8 cellular contexts compared by ENCODE assay signal in the genomic region with DNA sequence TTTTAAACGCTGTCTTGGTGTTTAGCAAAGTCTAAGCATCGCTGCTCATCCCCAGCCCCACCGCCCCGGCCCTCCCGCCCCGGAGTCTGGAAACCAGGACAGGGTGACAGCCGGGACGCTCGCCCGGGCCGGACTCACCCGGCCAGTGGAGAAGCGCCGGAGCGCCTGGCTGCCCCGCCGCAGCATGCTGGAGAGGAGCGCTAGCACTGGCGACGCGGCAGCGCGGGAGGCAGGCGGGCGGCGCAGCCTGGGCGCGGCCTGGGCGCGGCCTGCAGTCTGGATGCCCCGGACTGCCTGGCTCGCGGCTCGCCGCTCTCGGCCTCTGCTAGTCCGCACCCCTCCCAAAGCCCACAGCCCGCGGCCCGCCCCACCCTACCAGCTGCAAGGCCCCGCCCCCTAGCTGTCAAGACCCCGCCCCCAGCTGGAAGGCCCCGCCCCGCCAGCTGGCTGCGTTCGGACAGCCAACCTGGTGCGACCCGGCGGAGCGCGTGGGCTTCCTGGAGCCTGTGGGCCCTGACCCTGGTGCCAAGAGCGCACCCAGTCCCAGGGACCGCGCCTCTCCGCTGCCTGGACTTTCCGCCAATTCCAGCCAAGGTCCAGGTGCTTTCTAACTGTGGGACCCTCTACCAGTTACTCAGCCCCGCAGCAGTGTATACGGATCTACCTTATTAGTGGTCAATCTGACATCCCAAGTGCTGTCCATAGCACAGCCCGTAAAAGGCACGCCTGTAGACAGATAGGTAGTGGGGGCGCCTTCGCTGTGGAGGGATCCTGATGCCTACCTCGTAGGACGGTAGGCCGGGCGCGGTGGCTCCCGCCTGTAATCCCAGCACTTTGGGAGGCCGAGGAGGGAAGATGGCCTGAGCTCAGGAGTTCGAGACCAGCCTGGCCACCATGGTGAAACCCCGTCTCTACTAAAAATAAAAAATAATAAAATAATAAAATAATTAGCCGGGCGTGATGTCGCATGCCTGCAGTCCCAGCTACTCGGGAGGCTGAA. TPM values are rescaled to one million over a fixed set of nuclear protein-coding genes. Genes with fewer than 3 reads are reported as not detected.
A peak's percentile ranks its signal among the peaks of the same experiment; 100 is the strongest.
DNase-seq lines count a peak whose midpoint lies in the region; ATAC-seq and TF ChIP-seq lines count a peak whose summit lies in the region.

TSS of gene ALDH1L2 (minus strand) at position 208 of the 1,000 bp plus-strand sequence. CDS start at position 186, 22 bp downstream.

- peak; percentile 46 for TF ChIP-seq POLR2A in GM18505 (IDR thresholded peaks at IDR 0.05; ENCODE audit: borderline replicate concordance, extremely low read depth, insufficient read depth, insufficient read length)

- ATAC-seq in GM18505 (IDR thresholded peaks at IDR 0.05; ENCODE audit: unreplicated experiment) (peak; percentile 70), HG03196 (IDR thresholded peaks at IDR 0.05; ENCODE audit: unreplicated experiment) (peak; percentile 81), left cardiac atrium (peak; percentile 97 to 99), aorta (ENCODE audit: low FRiP score) (peak; percentile 94)

- H3K36me3 ChIP-seq in aorta (ENCODE audit: control insufficient read depth in 1 of 2, insufficient read depth in 2 of 2, low read length in 1 of 2): no peaks in the 10 kb centered on the region

- peak; percentile 55 for DNase-seq in 8988T
- peak; percentile 62 for DNase-seq in SK-MEL-5 (ENCODE audit: low read depth, low spot score)
- DNase-seq in amniotic stem cell (lab: John Stamatoyannopoulos, UW): peak; percentile 58
- peak; percentile 85 for DNase-seq in left cardiac atrium
- DNase-seq in posterior cingulate gyrus: peak; percentile 40 to 96 (median 73)
- DNase-seq in aorta: peak; percentile 91 to 96

- H3K4me1 ChIP-seq in aorta (ENCODE audit: control insufficient read depth in 1 of 2, insufficient read depth in 2 of 2, low read length in 2 of 2): no peaks in the 10 kb centered on the region

- peak within 1 kb of the TSS; percentile 60 to 75 for H3K4me3 ChIP-seq in aorta (ENCODE audit: low read length in 2 of 2)

- no peaks in the 10 kb centered on the region for H3K27me3 ChIP-seq in aorta (ENCODE audit: control insufficient read depth in 1 of 2, insufficient read depth in 2 of 2, low read length in 1 of 2)

- in situ Hi-C loops in SK-MEL-5 (cut with HindIII; ENCODE audit: low pct_unique_long_range_greater_than_20kb, low sequenced_read_pairs): no loop called here

- H3K9me3 ChIP-seq in aorta (ENCODE audit: control insufficient read depth, low read length): no peaks in the 10 kb centered on the region

- WGBS in aorta, 2 donors: 23 to 30% methylated on average over 54 to 75 of the region's 75 CpGs

- H3K27ac ChIP-seq in aorta (ENCODE audit: low read depth in 1 of 2, low read length in 2 of 2): peak within 1 kb of the TSS in 1 of 2 donors; percentile 61

- intact Hi-C loops in left cardiac atrium (cut with DNase I): no loop called here
- intact Hi-C loops in posterior cingulate gyrus (cut with DNase I): no loop called here
- intact Hi-C loops in aorta (cut with DNase I): no loop called here

RNA-seq across cellular contexts. Expression of gene ALDH1L2, which starts in this region (rescaled TPM):
- 4.2 and 4.4 TPM in 2 replicates for total RNA-seq in SK-MEL-5 (2014; rRNA removed; shearing (Covaris generic))
- 17.1 and 22.3 TPM in 2 replicates for polyA plus RNA-seq in SK-MEL-5 (2015; cell fraction: cytosol; rRNA removed)
- 47.5 and 54.4 TPM in 2 replicates for polyA plus RNA-seq in SK-MEL-5 (2015; cell fraction: nucleus; rRNA removed)
- total RNA-seq in left cardiac atrium (1 to 10 TPM; 7.4 to 9.0 TPM), aorta (10 to 100 TPM; 17.2 to 35.2 TPM)
- 1 to 10 TPM; 1.6 to 3.4 TPM for polyA plus RNA-seq in aorta
